Comparison of ENCODE assay signal across 8 cellular contexts in genomic region chr14:78959674-78960264, GRCh38.
A peak's percentile ranks its signal among the peaks of the same experiment; 100 is the strongest.
DNase-seq lines count a peak whose midpoint lies in the region; ATAC-seq, FAIRE-seq and TF ChIP-seq lines count a peak whose summit lies in the region.

No MANE protein-coding gene starts in this region.

- peak; percentile 79 for TF ChIP-seq CTCF in D721Med (IDR thresholded peaks at IDR 0.05; ENCODE audit: insufficient read depth, missing control alignments)
- peak; percentile 81 for TF ChIP-seq CTCF in Panc1 (IDR thresholded peaks at IDR 0.05)
- peak; percentile 17 to 81 (median 60) for TF ChIP-seq CTCF in vagina (IDR thresholded peaks at IDR 0.05)

- CTCF ChIA-PET in Panc1 (lab: Charles Lee), result interaction anchor here (0.7 kb wide), 1 partner anchor 136 kb away, joined by 3 read pairs; no protein-coding TSS in a partner anchor

- no peaks in the 10 kb centered on the region for H3K9me3 ChIP-seq in Karpas-422 (ENCODE audit: low read length)
- H3K9me3 ChIP-seq in Panc1 (ENCODE audit: control insufficient read depth, insufficient read depth, low read depth, low read length), result no peaks in the 10 kb centered on the region
- H3K9me3 ChIP-seq in vagina, result no peaks in the 10 kb centered on the region

- no peak for TF ChIP-seq POLR2A in vagina (IDR thresholded peaks at IDR 0.05)

- POLR2A ChIA-PET in Panc1 (lab: Charles Lee), result no interaction called here

- H3K4me2 ChIP-seq in Karpas-422 (ENCODE audit: low read depth, low read length, poor library complexity, severe bottlenecking), result peak overlapping the region; percentile 38

- H3K9me2 ChIP-seq in Karpas-422 (replicated peaks; ENCODE audit: insufficient read depth, low read length), result no peaks in the 10 kb centered on the region

- no TSS peak for BruUV-seq in Panc1 (replicated peaks; lab: Mats Ljungman, UMichigan)

- DNase-seq in D721Med (ENCODE audit: insufficient read length, low spot score) (peak; percentile 35), Karpas-422 (peak; percentile 77), Panc1 (ENCODE audit: low read depth, low spot score) (peak; percentile 42), germinal center (ENCODE audit: low spot score) (peak; percentile 33), pons (ENCODE audit: low spot score) (peak; percentile 82), vagina (ENCODE audit: extremely low spot score in 2 of 2) (no peak)
- peak; percentile 77 for DNase-seq in activated effector memory CD4-positive, alpha-beta T cell treated with anti-CD3 and anti-CD28 coated beads, Interleukin-2, amount 50 U/mL, for 16 hours

- H2AFZ ChIP-seq in Karpas-422 (ENCODE audit: low read length), result no peak overlapping the region

- H3K4me3 ChIP-seq in Karpas-422 (ENCODE audit: low read length), result no peak overlapping the region
- no peak overlapping the region; a peak in 1 of 4 replicates for H3K4me3 ChIP-seq in Panc1 (ENCODE audit: low read depth in 2 of 2, low read length in 2 of 2)
- peak overlapping the region in 1 of 2 donors; percentile 20 for H3K4me3 ChIP-seq in vagina

- no peaks in the 10 kb centered on the region for H3K4me1 ChIP-seq in Karpas-422 (ENCODE audit: low read length)
- no peaks in the 10 kb centered on the region for H3K4me1 ChIP-seq in Panc1 (ENCODE audit: control insufficient read depth, insufficient read depth, low read length)
- no peaks in the 10 kb centered on the region for H3K4me1 ChIP-seq in vagina

- intact Hi-C loops in Panc1 (cut with micrococcal nuclease; ENCODE audit: unreplicated experiment), result loop anchor here (10.0 kb wide), 1 partner anchor 1895 kb away; no protein-coding TSS in a partner anchor
- intact Hi-C loops in vagina (cut with DNase I), result no loop called here

- H3K27ac ChIP-seq in Karpas-422 (ENCODE audit: low read length), result no peak overlapping the region
- no peak overlapping the region for H3K27ac ChIP-seq in Panc1 (ENCODE audit: low read length)
- no peak overlapping the region for H3K27ac ChIP-seq in vagina

- in situ Hi-C loops in Panc1 (cut with HindIII; ENCODE audit: low pct_unique_long_range_greater_than_20kb, low sequenced_read_pairs), result no loop called here

- FAIRE-seq in D721Med (lab: Jason Lieb, UNC), result peak; percentile 83

- no peaks in the 10 kb centered on the region for H3K36me3 ChIP-seq in Karpas-422 (ENCODE audit: insufficient read depth, low read length)
- no peaks in the 10 kb centered on the region for H3K36me3 ChIP-seq in Panc1 (ENCODE audit: control insufficient read depth, insufficient read depth, low read length)
- H3K36me3 ChIP-seq in vagina, result no peaks in the 10 kb centered on the region

- no peak overlapping the region for H3K9ac ChIP-seq in Karpas-422 (ENCODE audit: low read length)

- no peaks in the 10 kb centered on the region for H3K27me3 ChIP-seq in Karpas-422 (ENCODE audit: low read length)
- no peaks in the 10 kb centered on the region for H3K27me3 ChIP-seq in Panc1 (ENCODE audit: control insufficient read depth, insufficient read depth, low read length)
- no peaks in the 10 kb centered on the region for H3K27me3 ChIP-seq in vagina

- peak; percentile 74 for ATAC-seq in GM21447 (IDR thresholded peaks at IDR 0.05; ENCODE audit: unreplicated experiment)
- ATAC-seq in Panc1, result peak; percentile 79; the same call in 1 of the 2 replicates

- no peaks in the 10 kb centered on the region for H3K79me2 ChIP-seq in Karpas-422 (ENCODE audit: low read length)

- no peaks in the 10 kb centered on the region for H4K20me1 ChIP-seq in Karpas-422 (ENCODE audit: insufficient read depth, low read depth, low read length)

Comparison
In these comparisons a context has a peak if more than half of its experiments do, and no peak if none do; other contexts are left out.
1. DNase-seq: peak in D721Med (single experiment), Karpas-422 (single experiment), Panc1 (single experiment), activated effector memory CD4-positive, alpha-beta T cell treated with anti-CD3 and anti-CD28 coated beads, Interleukin-2, amount 50 U/mL, for 16 hours (single experiment), germinal center (single experiment) and pons (single experiment); none in vagina (0 of 2).
2. Peak in every context shown above with its lines, with median percentiles within 50 percentile points of each other: CTCF ChIP-seq.